Comparison of ENCODE assay signal across 21 cellular contexts in genomic region chr1:7535016-7535415, GRCh38.
"Had no signal": no experiment of that assay in that cellular context is flagged by ENCODE, and none has a peak within 500 bp of the region (broad histone marks: within the 10 kb centered on the region; RNA-seq: fewer than 3 reads in every experiment).

No MANE protein-coding gene starts in this region.

- H3K4me3 ChIP-seq: esophagus muscularis mucosa, gastroesophageal sphincter, mucosa of descending colon, pancreas, prostate gland, right lobe of liver, tibial artery, upper lobe of right lung, vagina had no signal

- H3K4me1 ChIP-seq: pancreas, prostate gland, right lobe of liver, vagina had no signal

- H3K27me3 ChIP-seq: pancreas, right lobe of liver, upper lobe of right lung, vagina had no signal

- DNase-seq: cortex of kidney; effector memory CD4-positive, alpha-beta T cell; glutamatergic neuron; islet precursor cell; left cardiac atrium; left ventricle myocardium superior; naive thymus-derived CD8-positive, alpha-beta T cell; stimulated activated CD4-positive, alpha-beta T cell treated with anti-CD3 and anti-CD28 coated beads, Interleukin-15, amount 100 ng/mL, for 24 hours; stimulated activated CD4-positive, alpha-beta T cell treated with anti-CD3 and anti-CD28 coated beads, Interleukin-1b, Interleukin-23, amount 100 ng/mL, for 48 hours; stimulated activated CD4-positive, alpha-beta T cell treated with anti-CD3 and anti-CD28 coated beads, Interleukin-4, amount 100 ng/mL, for 24 hours; tibial artery; upper lobe of right lung had no signal

- H3K9me3 ChIP-seq: esophagus muscularis mucosa, gastroesophageal sphincter, mucosa of descending colon, pancreas, prostate gland, right lobe of liver, tibial artery, upper lobe of right lung, vagina had no signal

- H3K27ac ChIP-seq: epithelial cell of prostate, esophagus muscularis mucosa, gastroesophageal sphincter, pancreas, prostate gland, right lobe of liver, tibial artery, upper lobe of right lung, vagina had no signal

- ATAC-seq: gastroesophageal sphincter; left cardiac atrium; left ventricle myocardium superior; mucosa of descending colon; naive thymus-derived CD8-positive, alpha-beta T cell; pancreas; right lobe of liver; stimulated activated memory B cell treated with anti-CD40 and anti-IgM and Interleukin-4, amounts not matched to agents 10 μg/mL and 1 μg/mL and 100 μg/mL, for 72 hours; upper lobe of right lung had no signal

- H3K36me3 ChIP-seq: esophagus muscularis mucosa, gastroesophageal sphincter, pancreas, prostate gland, right lobe of liver, tibial artery, upper lobe of right lung, vagina had no signal
